Comparison of ENCODE assay signal across 1 cellular context in the genomic region with DNA sequence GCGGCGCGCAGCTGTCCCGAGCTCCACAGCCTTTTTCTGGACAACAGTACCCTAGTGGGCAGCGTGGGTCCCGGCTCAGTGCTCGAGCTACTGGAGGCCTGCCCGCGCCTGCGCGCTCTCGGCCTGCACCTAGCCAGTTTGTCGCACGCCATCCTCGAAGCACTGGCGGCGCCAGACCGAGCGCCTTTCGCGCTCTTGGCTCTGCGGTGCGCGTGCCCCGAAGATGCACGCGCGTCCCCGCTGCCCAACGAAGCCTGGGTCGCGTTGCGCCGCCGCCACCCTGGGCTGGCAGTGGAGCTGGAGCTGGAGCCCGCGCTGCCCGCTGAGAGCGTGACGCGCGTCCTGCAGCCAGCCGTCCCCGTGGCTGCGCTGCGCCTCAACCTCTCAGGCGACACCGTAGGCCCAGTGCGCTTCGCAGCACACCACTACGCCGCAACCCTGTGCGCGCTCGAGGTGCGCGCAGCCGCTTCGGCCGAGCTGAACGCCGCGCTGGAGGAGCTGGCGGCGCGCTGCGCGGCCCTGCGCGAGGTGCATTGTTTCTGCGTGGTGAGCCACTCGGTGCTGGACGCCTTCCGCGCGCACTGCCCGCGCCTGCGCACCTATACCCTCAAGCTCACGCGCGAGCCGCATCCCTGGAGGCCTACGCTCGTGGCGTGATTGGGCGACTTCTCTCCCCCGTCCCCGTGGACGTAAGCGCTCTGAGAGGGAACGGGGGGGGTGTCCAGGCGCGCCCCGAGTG.
TF ChIP-seq lines count a peak whose summit lies in the region.

No MANE protein-coding gene starts in this region.

TF ChIP-seq in endothelial cell of umbilical vein, 7 proteins besides CTCF, POLR2A, EP300 and RAD21:
- TF ChIP-seq JUN (IDR thresholded peaks at IDR 0.05; ENCODE audit: borderline replicate concordance, insufficient read depth, insufficient read length, low read depth) (no peak), EZH2 (IDR thresholded peaks at IDR 0.05; ENCODE audit: borderline replicate concordance, low read depth, low read length, severe bottlenecking) (peak; percentile 72), GATA2 (IDR thresholded peaks at IDR 0.05; ENCODE audit: insufficient read depth, insufficient read length, low read depth, low read length) (no peak), FOS (IDR thresholded peaks at IDR 0.05; ENCODE audit: borderline replicate concordance, insufficient read depth, low read length) (no peak), POLR2AphosphoS5 (IDR thresholded peaks at IDR 0.05; ENCODE audit: insufficient read depth, low read depth, low read length) (peak; percentile 37), MYC (IDR thresholded peaks at IDR 0.05; ENCODE audit: low read depth, low read length) (no peak)
- TF ChIP-seq, protein P1, sequence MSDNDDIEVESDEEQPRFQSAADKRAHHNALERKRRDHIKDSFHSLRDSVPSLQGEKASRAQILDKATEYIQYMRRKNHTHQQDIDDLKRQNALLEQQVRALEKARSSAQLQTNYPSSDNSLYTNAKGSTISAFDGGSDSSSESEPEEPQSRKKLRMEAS (IDR thresholded peaks at IDR 0.05; ENCODE audit: insufficient read depth, insufficient read length), result no peak
